9 cellular contexts compared by ENCODE assay signal in the genomic region with DNA sequence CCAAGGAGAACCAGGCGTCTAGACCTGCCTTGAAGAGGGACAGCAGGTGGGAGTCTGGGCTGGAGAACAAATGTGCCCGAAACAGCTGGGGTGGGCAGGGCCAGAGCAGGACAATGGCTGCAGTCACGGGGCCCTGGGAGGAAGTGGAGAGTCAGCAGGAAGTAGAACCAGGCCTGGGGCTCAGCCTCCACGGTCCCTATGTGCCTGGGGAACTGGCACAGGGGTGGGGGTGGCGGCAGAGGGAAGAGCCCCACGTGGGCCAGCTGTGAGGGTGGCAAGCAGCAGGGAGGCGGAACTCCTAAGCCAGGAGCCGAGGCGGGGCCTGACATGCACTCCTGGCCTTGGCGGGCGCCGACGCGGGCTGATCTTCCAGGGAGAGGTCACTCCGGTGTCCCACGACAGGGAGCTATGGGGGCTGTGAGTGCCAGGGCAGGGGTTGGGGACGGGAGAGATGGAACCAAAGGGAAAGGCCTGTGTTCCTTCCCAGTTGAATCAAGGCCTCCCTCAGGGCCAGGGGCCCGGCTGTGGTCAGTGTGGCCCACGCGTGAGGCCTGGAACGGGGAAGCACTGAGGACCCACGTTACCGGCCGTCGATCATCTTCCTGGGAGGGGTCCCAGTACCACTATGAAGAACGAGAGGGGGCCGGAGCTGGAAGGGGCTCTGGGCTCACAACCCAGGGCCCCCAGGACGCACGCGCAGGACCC. TPM values are rescaled to one million over a fixed set of nuclear protein-coding genes. Genes with fewer than 3 reads are reported as not detected.
DNase-seq lines count a peak whose midpoint lies in the region; ATAC-seq lines count a peak whose summit lies in the region.
"Had no signal": no experiment of that assay in that cellular context is flagged by ENCODE, and none has a peak within 500 bp of the region (broad histone marks: within the 10 kb centered on the region; RNA-seq: fewer than 3 reads in every experiment).

No MANE protein-coding gene starts in this region.

- peak; percentile 71 for ATAC-seq in right cardiac atrium

- peak; percentile 88 for DNase-seq in COLO829 (ENCODE audit: low spot score)
- DNase-seq in right cardiac atrium: peak; percentile 82 to 93 (median 91)
- DNase-seq in posterior cingulate gyrus: peak in 9 of 10 donors; percentile 47 to 95 (median 66)
- DNase-seq in dedifferentiated amniotic fluid mesenchymal stem cell (ENCODE audit: extremely low spot score): no peak
- no peak for DNase-seq in NCI-H1417 (lab: John Stamatoyannopoulos, UW)
- DNase-seq in ecto neural progenitor cell (ENCODE audit: low spot score): no peak
- no peak for DNase-seq in SW 1271 (lab: John Stamatoyannopoulos, UW)
- DNase-seq: CD4-positive, CD25-positive, alpha-beta regulatory T cell had no signal

- 40% methylated on average over 30 of the region's 30 CpGs for WGBS in right cardiac atrium

- no peaks in the 10 kb centered on the region for H3K27me3 ChIP-seq in right cardiac atrium (ENCODE audit: control insufficient read depth, insufficient read depth)

- no peaks in the 10 kb centered on the region for H3K4me1 ChIP-seq in right cardiac atrium (ENCODE audit: control insufficient read depth, insufficient read depth, low read length)

- H3K4me3 ChIP-seq in right cardiac atrium (ENCODE audit: low read length): no peak overlapping the region

- H3K9me3 ChIP-seq in right cardiac atrium (ENCODE audit: control insufficient read depth, low read length): no peaks in the 10 kb centered on the region

- intact Hi-C loops in right cardiac atrium (cut with DNase I) (no loop called here), posterior cingulate gyrus (cut with DNase I) (no loop called here)

- H3K27ac ChIP-seq in angular gyrus (ENCODE audit: low read depth, low read length) (peak overlapping the region; percentile 77), right cardiac atrium (ENCODE audit: low read length) (peak overlapping the region; percentile 16)

RNA-seq across cellular contexts. Expression of a gene that starts 42.7 kb away (rescaled TPM):
- total RNA-seq in right cardiac atrium: 10 to 100 TPM; 13.9 to 16.1 (median 14.4) TPM
- 14.2 TPM for polyA plus RNA-seq in right cardiac atrium

Comparison
In these comparisons a context has a peak if more than half of its experiments do, and no peak if none do; other contexts are left out.
1. DNase-seq: peak in COLO829 (single experiment), right cardiac atrium (3 of 3) and posterior cingulate gyrus (9 of 10); none in dedifferentiated amniotic fluid mesenchymal stem cell (single experiment), NCI-H1417 (0 of 3), ecto neural progenitor cell (single experiment) and SW 1271 (0 of 2).